31 cellular contexts compared by ENCODE assay signal in genomic region chr12:29004936-29005304, GRCh38.
"Had no signal": no experiment of that assay in that cellular context is flagged by ENCODE, and none has a peak within 500 bp of the region (broad histone marks: within the 10 kb centered on the region; RNA-seq: fewer than 3 reads in every experiment).

No MANE protein-coding gene starts in this region.

- DNase-seq: activated effector memory CD4-positive, alpha-beta T cell treated with anti-CD3 and anti-CD28 coated beads, Interleukin-2, amount 50 U/mL, for 16 hours; activated effector memory CD4-positive, alpha-beta T cell treated with Interleukin-2 at 50 U/mL for 16 hours; activated gamma-delta T cell; activated gamma-delta T cell treated with Interleukin-2 at 50 U/mL for 16 hours; activated naive CD4-positive, alpha-beta T cell; activated naive CD4-positive, alpha-beta T cell treated with anti-CD3 and anti-CD28 coated beads for 36 hours; activated naive CD4-positive, alpha-beta T cell treated with anti-CD3 and anti-CD28 coated beads, Interleukin-2, amount 10 ng/mL, durations not matched to agents 7 days and 5 days; activated naive CD4-positive, alpha-beta T cell treated with anti-CD3 and anti-CD28 coated beads, Interleukin-2, amount 50 U/mL, for 16 hours; activated naive CD4-positive, alpha-beta T cell treated with Interleukin-2 at 50 U/mL for 16 hours; activated naive CD8-positive, alpha-beta T cell treated with anti-CD3 and anti-CD28 coated beads for 36 hours; activated naive CD8-positive, alpha-beta T cell treated with anti-CD3 and anti-CD28 coated beads, Interleukin-2, amount 10 ng/mL, durations not matched to agents 7 days and 5 days; activated naive CD8-positive, alpha-beta T cell treated with anti-CD3 and anti-CD28 coated beads, Interleukin-2, amount 50 U/mL, for 24 hours; activated T-cell treated with anti-CD3 and anti-CD28 coated beads, Interleukin-2, amount 50 U/mL, for 1 hour; activated T-cell treated with anti-CD3 and anti-CD28 coated beads, Interleukin-2, amount 50 U/mL, for 24 hours; activated T-cell treated with anti-CD3 and anti-CD28 coated beads, Interleukin-2, amount 50 U/mL, for 4 hours; activated T-cell treated with anti-CD3 and anti-CD28 coated beads, Interleukin-2, amount 50 U/mL, for 48 hours; activated T-cell treated with anti-CD3 and anti-CD28 coated beads, Interleukin-2, amount 50 U/mL, for 72 hours; adrenal gland; amniotic stem cell; amygdala; aorta; body of pancreas; brain microvascular endothelial cell; caudate nucleus; central memory CD4-positive, alpha-beta T cell; cerebellar nuclear complex had no signal

- H3K9me3 ChIP-seq: adrenal gland, ascending aorta, body of pancreas, breast epithelium had no signal

- H3K4me3 ChIP-seq: adrenal gland, ascending aorta, body of pancreas, breast epithelium, cardiac muscle cell had no signal

- H3K27ac ChIP-seq: adrenal gland, ascending aorta, body of pancreas, brain microvascular endothelial cell, breast epithelium, cardiac muscle cell had no signal

- H3K4me1 ChIP-seq: adrenal gland, ascending aorta, body of pancreas, breast epithelium had no signal

- H3K36me3 ChIP-seq: adrenal gland, ascending aorta, brain microvascular endothelial cell, breast epithelium, cardiac muscle cell had no signal

- ATAC-seq: activated naive CD4-positive, alpha-beta T cell treated with anti-CD3 and anti-CD28 coated beads, Interleukin-2, amount 50 U/mL, for 72 hours; activated naive CD8-positive, alpha-beta T cell treated with anti-CD3 and anti-CD28 coated beads, Interleukin-2, amount 50 U/mL, for 24 hours; activated T-cell treated with anti-CD3 and anti-CD28 coated beads, Interleukin-2, amount 50 U/mL, for 4 hours; activated T-cell treated with anti-CD3 and anti-CD28 coated beads, Interleukin-2, amount 50 U/mL, for 72 hours; activated T-helper 17 cell treated with anti-CD3 and anti-CD28 coated beads, Interleukin-2, amount 50 U/mL, for 72 hours; body of pancreas had no signal

- H3K27me3 ChIP-seq: adrenal gland, ascending aorta, body of pancreas, brain microvascular endothelial cell, breast epithelium, cardiac muscle cell had no signal
